21 cellular contexts compared by ENCODE assay signal in the genomic region with DNA sequence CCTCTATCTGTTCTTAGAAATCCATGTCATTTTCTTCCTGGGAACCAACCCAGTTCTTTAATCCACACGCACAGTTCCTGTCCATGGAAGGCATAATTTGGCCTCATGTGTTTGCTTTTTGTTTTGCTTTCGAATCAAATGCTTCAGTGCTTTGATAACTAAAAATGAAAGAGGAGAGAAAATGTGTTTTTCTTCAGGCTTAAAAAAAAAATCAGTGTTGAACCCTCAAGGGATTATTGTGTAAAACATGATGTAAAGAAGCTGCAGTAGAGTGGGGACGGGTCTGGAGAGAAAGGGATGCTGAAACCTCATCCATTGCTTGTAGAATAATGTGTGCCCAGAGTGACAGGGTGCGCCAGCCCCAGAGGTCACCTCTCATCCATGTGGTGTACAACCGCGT.
"Had no signal": no experiment of that assay in that cellular context is flagged by ENCODE, and none has a peak within 500 bp of the region (broad histone marks: within the 10 kb centered on the region; RNA-seq: fewer than 3 reads in every experiment).

No MANE protein-coding gene starts in this region.

- H3K9ac ChIP-seq: parathyroid adenoma had no signal

- H3K36me3 ChIP-seq: brain microvascular endothelial cell, heart left ventricle had no signal

- H3K79me2 ChIP-seq: parathyroid adenoma had no signal

- H3K4me3 ChIP-seq: dorsolateral prefrontal cortex, heart left ventricle, smooth muscle cell, testis had no signal

- ATAC-seq: activated naive CD8-positive, alpha-beta T cell treated with anti-CD3 and anti-CD28 coated beads, Interleukin-2, amount 50 U/mL, for 24 hours; activated T-cell treated with anti-CD3 and anti-CD28 coated beads, Interleukin-2, amount 50 U/mL, for 4 hours; heart left ventricle; naive thymus-derived CD8-positive, alpha-beta T cell; sciatic nerve had no signal

- H2AFZ ChIP-seq: parathyroid adenoma had no signal

- H3K4me2 ChIP-seq: smooth muscle cell had no signal

- H3K9me3 Mint-ChIP-seq: activated CD4-positive, alpha-beta T cell treated with anti-CD3 and anti-CD28 coated beads, Interleukin-2, amount 10 ng/mL, durations not matched to agents 24 days and 14 days; activated naive CD4-positive, alpha-beta T cell treated with anti-CD3 and anti-CD28 coated beads for 36 hours; activated naive CD8-positive, alpha-beta T cell treated with anti-CD3 and anti-CD28 coated beads, Interleukin-2, amount 50 U/mL, for 24 hours; activated T-cell treated with anti-CD3 and anti-CD28 coated beads, Interleukin-2, amount 50 U/mL, for 4 hours; naive thymus-derived CD8-positive, alpha-beta T cell had no signal

- H3K4me1 ChIP-seq: heart left ventricle, parathyroid adenoma, testis had no signal

- H3K4me3 Mint-ChIP-seq: activated CD4-positive, alpha-beta T cell treated with anti-CD3 and anti-CD28 coated beads, Interleukin-2, amount 10 ng/mL, durations not matched to agents 24 days and 14 days; activated naive CD4-positive, alpha-beta T cell treated with anti-CD3 and anti-CD28 coated beads for 36 hours; activated naive CD8-positive, alpha-beta T cell treated with anti-CD3 and anti-CD28 coated beads, Interleukin-2, amount 50 U/mL, for 24 hours; activated T-cell treated with anti-CD3 and anti-CD28 coated beads, Interleukin-2, amount 50 U/mL, for 4 hours; naive thymus-derived CD8-positive, alpha-beta T cell; type B pancreatic cell had no signal

- H3K27ac ChIP-seq: brain microvascular endothelial cell, dorsolateral prefrontal cortex, heart left ventricle, parathyroid adenoma, testis had no signal

- H3K27ac Mint-ChIP-seq: activated CD4-positive, alpha-beta T cell treated with anti-CD3 and anti-CD28 coated beads, Interleukin-2, amount 10 ng/mL, durations not matched to agents 24 days and 14 days; activated naive CD4-positive, alpha-beta T cell treated with anti-CD3 and anti-CD28 coated beads for 36 hours; activated naive CD8-positive, alpha-beta T cell treated with anti-CD3 and anti-CD28 coated beads, Interleukin-2, amount 50 U/mL, for 24 hours; type B pancreatic cell had no signal

- H3K27me3 Mint-ChIP-seq: activated CD4-positive, alpha-beta T cell treated with anti-CD3 and anti-CD28 coated beads, Interleukin-2, amount 10 ng/mL, durations not matched to agents 24 days and 14 days; activated naive CD8-positive, alpha-beta T cell treated with anti-CD3 and anti-CD28 coated beads, Interleukin-2, amount 50 U/mL, for 24 hours; naive thymus-derived CD8-positive, alpha-beta T cell; type B pancreatic cell had no signal

- H3K9me3 ChIP-seq: heart left ventricle, testis had no signal

- H3K27me3 ChIP-seq: brain microvascular endothelial cell, dorsolateral prefrontal cortex, heart left ventricle, testis had no signal

- FAIRE-seq: colon, frontal cortex had no signal

- DNase-seq: activated CD4-positive, alpha-beta T cell treated with anti-CD3 and anti-CD28 coated beads, Interleukin-2, amount 10 ng/mL, durations not matched to agents 24 days and 14 days; activated CD8-positive, alpha-beta memory T cell treated with anti-CD3 and anti-CD28 coated beads, Interleukin-2, amount 50 U/mL, for 4 hours; activated naive CD4-positive, alpha-beta T cell treated with anti-CD3 and anti-CD28 coated beads for 36 hours; activated naive CD8-positive, alpha-beta T cell treated with anti-CD3 and anti-CD28 coated beads, Interleukin-2, amount 50 U/mL, for 24 hours; activated T-cell treated with anti-CD3 and anti-CD28 coated beads, Interleukin-2, amount 50 U/mL, for 4 hours; aorta; brain microvascular endothelial cell; central memory CD4-positive, alpha-beta T cell; dorsolateral prefrontal cortex; heart left ventricle; mesendoderm; naive thymus-derived CD8-positive, alpha-beta T cell; stimulated activated CD4-positive, alpha-beta T cell treated with anti-CD3 and anti-CD28 coated beads, Interleukin-4, amount 100 ng/mL, for 1 hour; T1000; testis had no signal

- H3K36me3 Mint-ChIP-seq: naive thymus-derived CD8-positive, alpha-beta T cell; type B pancreatic cell had no signal
